ENCODE assay signal across 8 cellular contexts in the genomic region with DNA sequence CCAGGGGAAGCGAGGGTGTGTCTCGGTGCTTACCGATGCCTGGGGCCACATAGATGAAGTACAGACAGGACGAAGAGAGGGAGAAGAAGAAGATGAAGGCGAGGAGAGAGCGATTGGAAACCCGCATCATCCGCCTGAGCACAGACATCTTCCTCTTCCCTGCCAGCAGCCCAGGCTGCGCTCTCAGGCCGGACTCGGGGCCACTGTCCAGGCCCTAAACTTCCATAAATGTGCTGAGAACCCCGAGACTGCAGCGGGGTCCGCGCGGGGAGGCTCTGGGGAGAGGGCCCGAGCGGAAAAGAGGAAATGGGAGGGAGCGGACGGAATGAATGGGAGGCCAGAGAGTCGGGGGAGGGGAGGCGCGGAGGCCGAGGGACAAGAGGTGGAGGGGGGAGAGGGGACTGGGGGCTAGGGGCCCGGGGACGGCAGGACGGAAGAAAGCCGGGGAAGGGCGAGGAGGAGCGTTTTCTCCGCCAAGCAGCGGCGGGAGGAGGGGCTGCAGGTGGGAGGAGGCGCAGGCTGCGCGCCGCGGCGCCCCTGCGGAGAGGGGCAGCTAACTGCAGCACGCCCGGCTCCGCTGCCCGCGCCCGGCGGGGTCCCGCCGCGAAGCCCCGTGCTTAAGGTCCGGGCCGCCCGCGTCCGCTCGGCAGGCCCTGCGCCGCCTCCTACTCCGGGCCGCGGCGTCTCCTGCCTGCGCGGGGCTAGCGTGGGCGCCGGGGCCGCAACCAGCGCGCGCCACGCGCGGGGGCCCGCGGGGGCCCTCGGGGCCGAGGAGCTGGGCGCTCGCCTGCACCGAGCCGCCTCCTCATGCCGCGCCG. TPM values are rescaled to one million over a fixed set of nuclear protein-coding genes. Genes with fewer than 3 reads are reported as not detected.
A peak's percentile ranks its signal among the peaks of the same experiment; 100 is the strongest.
DNase-seq lines count a peak whose midpoint lies in the region; ATAC-seq, FAIRE-seq and TF ChIP-seq lines count a peak whose summit lies in the region.

A gene with protein sequence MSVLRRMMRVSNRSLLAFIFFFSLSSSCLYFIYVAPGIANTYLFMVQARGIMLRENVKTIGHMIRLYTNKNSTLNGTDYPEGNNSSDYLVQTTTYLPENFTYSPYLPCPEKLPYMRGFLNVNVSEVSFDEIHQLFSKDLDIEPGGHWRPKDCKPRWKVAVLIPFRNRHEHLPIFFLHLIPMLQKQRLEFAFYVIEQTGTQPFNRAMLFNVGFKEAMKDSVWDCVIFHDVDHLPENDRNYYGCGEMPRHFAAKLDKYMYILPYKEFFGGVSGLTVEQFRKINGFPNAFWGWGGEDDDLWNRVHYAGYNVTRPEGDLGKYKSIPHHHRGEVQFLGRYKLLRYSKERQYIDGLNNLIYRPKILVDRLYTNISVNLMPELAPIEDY (minus strand): TSS at position 303 of the 818 bp plus-strand sequence. CDS start 155 bp downstream, at position 148.

- peak within 1 kb of the TSS; percentile 93 for H3K4me3 Mint-ChIP-seq in activated naive CD8-positive, alpha-beta T cell

- TF ChIP-seq CTCF in cardiac muscle cell (IDR thresholded peaks at IDR 0.05; ENCODE audit: low read depth, low read length) (no peak), pancreas (IDR thresholded peaks at IDR 0.05) (no peak)

- DNase-seq in Ammon's horn (ENCODE audit: low spot score), result peak; percentile 32
- DNase-seq in NCI-H774 (lab: John Stamatoyannopoulos, UW), result peak; percentile 36
- peak; percentile 34 to 75 for DNase-seq in cardiac muscle cell (ENCODE audit: low read depth in 1 of 2, low spot score in 1 of 2)
- peak; percentile 23 to 73 (median 34) for DNase-seq in pancreas
- DNase-seq in RCC 7860 (ENCODE audit: low spot score), result no peak

- no peaks in the 10 kb centered on the region for H3K36me3 Mint-ChIP-seq in activated naive CD8-positive, alpha-beta T cell

- peaks cover 11% of the 10 kb centered on the region for H3K4me1 Mint-ChIP-seq in activated naive CD8-positive, alpha-beta T cell (ENCODE audit: low read depth)

- H3K4me3 ChIP-seq in cardiac muscle cell, result peak within 1 kb of the TSS; percentile 68
- H3K4me3 ChIP-seq in pancreas, result peak within 1 kb of the TSS; percentile 45 to 65 (median 52)

- no peak for FAIRE-seq in pancreas (lab: Jason Lieb, UNC)
- FAIRE-seq in RCC 7860 (lab: Jason Lieb, UNC), result no peak

- TF ChIP-seq POLR2A in GM18526 (IDR thresholded peaks at IDR 0.05; ENCODE audit: extremely low read depth, insufficient read length), result peak; percentile 14

- H3K4me1 ChIP-seq in cardiac muscle cell (ENCODE audit: low read depth) (peaks cover 10% of the 10 kb centered on the region), pancreas (peaks cover 0 to 3% (median under 1%) of the 10 kb centered on the region in 3 donors)

- peak within 1 kb of the TSS; percentile 90 for H3K27ac ChIP-seq in cardiac muscle cell
- H3K27ac ChIP-seq in pancreas, result peak within 1 kb of the TSS; percentile 56 to 87 (median 78)

- intact Hi-C loops in pancreas (cut with DNase I), result no loop called here

- no peaks in the 10 kb centered on the region for H3K36me3 ChIP-seq in cardiac muscle cell
- no peaks in the 10 kb centered on the region for H3K36me3 ChIP-seq in pancreas

- 1% methylated on average over 58 to 86 of the region's 86 CpGs for WGBS in pancreas, 2 donors

- H3K27me3 Mint-ChIP-seq in activated naive CD8-positive, alpha-beta T cell, result peaks cover 36% of the 10 kb centered on the region

- no peaks in the 10 kb centered on the region for H3K9me3 Mint-ChIP-seq in activated naive CD8-positive, alpha-beta T cell (ENCODE audit: low read depth)

- H3K27me3 ChIP-seq in cardiac muscle cell (no peaks in the 10 kb centered on the region), pancreas (no peaks in the 10 kb centered on the region)

- H3K27ac Mint-ChIP-seq in activated naive CD8-positive, alpha-beta T cell, result no peak within 1 kb of the TSS

- peak; percentile 34 for ATAC-seq in HG02973 (IDR thresholded peaks at IDR 0.05; ENCODE audit: unreplicated experiment)
- ATAC-seq in pancreas, result peak; percentile 17 to 52 (median 42)

- no peaks in the 10 kb centered on the region for H3K9me3 ChIP-seq in cardiac muscle cell (ENCODE audit: low read depth)
- H3K9me3 ChIP-seq in pancreas, result no peaks in the 10 kb centered on the region

RNA-seq across cellular contexts. Expression of the gene that starts here (rescaled TPM):
- 3.7 and 5.5 TPM in 2 replicates for total RNA-seq in cardiac muscle cell
- 3.6 and 5.0 TPM in 2 replicates for polyA plus RNA-seq in cardiac muscle cell
- 1 to 10 TPM in 5 of 6 donors, under 1 TPM in 1; 0.79 to 4.6 (median 2.8) TPM for total RNA-seq in pancreas
- 1 to 10 TPM; 1.2 to 3.8 TPM for polyA plus RNA-seq in pancreas
